In genomic region chr2:85537600-85538506, GRCh38 we compare ENCODE assay signal across 1 cellular context.
TF ChIP-seq lines count a peak whose summit lies in the region.

No MANE protein-coding gene starts in this region.

TF ChIP-seq in HCT116, 20 proteins besides CTCF, POLR2A, EP300 and RAD21:
- TF ChIP-seq ZFX (IDR thresholded peaks at IDR 0.05) (peak; percentile 20; the same call in 1 of the 2 replicates), ZBTB33 (IDR thresholded peaks at IDR 0.05; ENCODE audit: extremely low read depth, insufficient replicate concordance, low read length) (no peak)
